In the genomic region with DNA sequence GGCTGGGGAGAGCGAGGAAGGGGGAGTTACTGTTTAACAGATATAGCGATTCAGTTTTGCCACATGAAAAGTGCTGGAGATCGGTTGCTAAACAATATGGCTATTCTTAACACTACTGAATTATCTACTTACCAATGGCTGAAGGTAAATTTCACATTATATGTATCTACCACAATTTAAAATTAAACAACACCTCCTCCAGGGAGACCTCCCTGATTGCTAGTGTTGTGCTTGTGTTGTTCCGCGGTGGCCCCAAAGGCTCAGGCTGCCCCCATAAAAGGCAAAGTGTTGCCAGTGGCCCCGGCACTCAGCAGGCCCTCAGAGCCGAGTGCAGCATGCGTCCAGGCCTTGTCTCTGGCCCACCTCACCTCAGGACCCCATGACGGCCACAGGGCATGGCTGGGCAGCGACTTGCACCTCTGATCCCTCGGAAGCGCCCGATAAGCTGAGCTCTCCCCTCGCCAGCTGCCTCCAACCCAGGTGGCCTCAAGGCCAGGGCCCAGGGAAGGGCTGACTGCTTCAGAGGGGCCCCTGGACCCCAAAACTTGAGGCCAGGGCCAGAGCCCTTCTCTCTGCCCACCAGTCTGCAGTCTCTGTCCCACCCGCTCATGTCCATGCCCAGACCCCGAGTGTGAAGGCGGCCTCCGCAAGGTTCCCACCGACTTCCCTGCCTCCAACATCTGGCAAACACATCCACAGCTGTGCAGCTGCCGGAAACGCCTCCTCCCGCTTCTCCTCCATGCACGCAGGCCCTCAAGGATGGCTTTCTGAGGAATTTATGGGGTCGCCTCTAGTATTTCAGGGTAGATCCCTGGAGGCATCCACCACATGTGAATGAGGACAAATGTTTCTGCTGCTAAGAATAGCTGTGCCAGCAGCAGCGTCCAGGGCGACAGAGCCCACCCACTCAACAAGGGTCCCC, we compare ENCODE assay signal across 11 cellular contexts. TPM values are rescaled to one million over a fixed set of nuclear protein-coding genes. Genes with fewer than 3 reads are reported as not detected.
DNase-seq lines count a peak whose midpoint lies in the region; ATAC-seq and TF ChIP-seq lines count a peak whose summit lies in the region.
"Had no signal": no experiment of that assay in that cellular context is flagged by ENCODE, and none has a peak within 500 bp of the region (broad histone marks: within the 10 kb centered on the region; RNA-seq: fewer than 3 reads in every experiment).

No MANE protein-coding gene starts in this region.

- intact Hi-C loops in A673 (cut with micrococcal nuclease; ENCODE audit: unreplicated experiment) (loop anchor here (2.0 to 5.0 kb wide), 3 partner anchors 40 to 250 kb away; partner anchors contain the start of gene NCOR2), PC-9 (cut with micrococcal nuclease; ENCODE audit: unreplicated experiment) (loop anchor here (2.0 to 5.0 kb wide), 3 partner anchors 55 to 220 kb away; no protein-coding TSS in a partner anchor)

- peak overlapping the region; percentile 93 for H3K18ac ChIP-seq in neuronal stem cell (ENCODE audit: low read length)

- H3K4me3 ChIP-seq in A673 (ENCODE audit: low read depth, low read length, poor library complexity, severe bottlenecking) (peak overlapping the region; percentile 20), SK-N-MC (peak overlapping the region; percentile 61), fibroblast of pulmonary artery (replicated peaks; ENCODE audit: low read depth, low read length) (no peak overlapping the region), neuronal stem cell (ENCODE audit: low read length in 2 of 2) (no peak overlapping the region), PC-9 (no peak overlapping the region)

- H4K8ac ChIP-seq in neuronal stem cell (ENCODE audit: low read depth, low read length): no peak overlapping the region

- no peak overlapping the region for H3K27ac Mint-ChIP-seq in stimulated activated memory B cell treated with anti-CD40 and anti-IgM and Interleukin-4, amounts not matched to agents 10 μg/mL and 1 μg/mL and 100 μg/mL, for 72 hours
- H3K27ac Mint-ChIP-seq: activated T-cell treated with anti-CD3 and anti-CD28 coated beads, Interleukin-2, amount 50 U/mL, for 24 hours had no signal

- POLR2A ChIA-PET in A673 (lab: Charles Lee; ENCODE audit: low non-redundant PET): no interaction called here
- POLR2A ChIA-PET in PC-9 (lab: Charles Lee; ENCODE audit: unreplicated experiment): no interaction called here

- peaks cover 89% of the 10 kb centered on the region for H3K79me2 ChIP-seq in PC-9 (ENCODE audit: low read depth)

- peak overlapping the region; percentile 12 for H2BK12ac ChIP-seq in neuronal stem cell (ENCODE audit: low read length)

- H3K9me3 Mint-ChIP-seq in stimulated activated memory B cell treated with anti-CD40 and anti-IgM and Interleukin-4, amounts not matched to agents 10 μg/mL and 1 μg/mL and 100 μg/mL, for 72 hours: peaks cover 4% of the 10 kb centered on the region
- H3K9me3 Mint-ChIP-seq: activated T-cell treated with anti-CD3 and anti-CD28 coated beads, Interleukin-2, amount 50 U/mL, for 24 hours had no signal

- DNase-seq in A673 (ENCODE audit: low spot score) (peak; percentile 76), SK-N-MC (ENCODE audit: low read depth, low spot score) (no peak), fibroblast of pulmonary artery (ENCODE audit: low read depth) (peak; percentile 72), neuronal stem cell (ENCODE audit: low spot score) (no peak), SW 1271 (lab: John Stamatoyannopoulos, UW) (no peak), PC-9 (no peak), NCI-H526 (lab: John Stamatoyannopoulos, UW) (no peak)
- DNase-seq: activated T-cell treated with anti-CD3 and anti-CD28 coated beads, Interleukin-2, amount 50 U/mL, for 24 hours; MV-4-11 had no signal

- H3K4me1 Mint-ChIP-seq in stimulated activated memory B cell treated with anti-CD40 and anti-IgM and Interleukin-4, amounts not matched to agents 10 μg/mL and 1 μg/mL and 100 μg/mL, for 72 hours: peaks cover 73% of the 10 kb centered on the region

- BruUV-seq in A673 (replicated peaks; lab: Mats Ljungman, UMichigan) (no TSS peak), PC-9 (replicated peaks; lab: Mats Ljungman, UMichigan) (no TSS peak)

- no peak overlapping the region for H3K4me2 ChIP-seq in neuronal stem cell (ENCODE audit: insufficient read depth, low read length, poor library complexity, severe bottlenecking)
- no peak overlapping the region for H3K4me2 ChIP-seq in PC-9

- H3K14ac ChIP-seq in neuronal stem cell (ENCODE audit: low read length): peak overlapping the region; percentile 86

- no peak overlapping the region for H3K4ac ChIP-seq in neuronal stem cell (ENCODE audit: low read length)

- no peaks in the 10 kb centered on the region for H3K9me2 ChIP-seq in PC-9 (ENCODE audit: insufficient read depth)

- no peak overlapping the region for H3K23ac ChIP-seq in neuronal stem cell (ENCODE audit: low read depth, low read length, poor library complexity)

- H3K9me3 ChIP-seq in A673 (ENCODE audit: low read depth, low read length, poor library complexity, severe bottlenecking): no peaks in the 10 kb centered on the region
- H3K9me3 ChIP-seq in SK-N-MC (ENCODE audit: low read depth, low read length): no peaks in the 10 kb centered on the region
- H3K9me3 ChIP-seq in neuronal stem cell (replicated peaks in 1 of 2; ENCODE audit: control insufficient read depth in 2 of 2, insufficient read depth in 1 of 2, low read depth in 1 of 2, low read length in 2 of 2): no peaks in the 10 kb centered on the region
- no peaks in the 10 kb centered on the region for H3K9me3 ChIP-seq in PC-9 (ENCODE audit: insufficient read depth, low read depth)
- H3K9me3 ChIP-seq: thoracic aorta had no signal

- peak overlapping the region; percentile 76 for H2BK15ac ChIP-seq in neuronal stem cell (ENCODE audit: low read length)

- H2BK120ac ChIP-seq in neuronal stem cell (ENCODE audit: low read depth, low read length): no peak overlapping the region

- H3K27me3 ChIP-seq in A673 (replicated peaks; ENCODE audit: insufficient read depth, low read depth, low read length, poor library complexity): no peaks in the 10 kb centered on the region
- H3K27me3 ChIP-seq in neuronal stem cell (ENCODE audit: control insufficient read depth in 3 of 3, insufficient read depth in 3 of 3, low read depth in 1 of 3, low read length in 3 of 3): no peaks in the 10 kb centered on the region
- H3K27me3 ChIP-seq in PC-9 (ENCODE audit: insufficient read depth, low read depth): no peaks in the 10 kb centered on the region

- TF ChIP-seq CTCF in A673 (conservative IDR thresholded peaks at IDR 0.05; ENCODE audit: low read depth, low read length) (no peak), fibroblast of pulmonary artery (IDR thresholded peaks at IDR 0.05; ENCODE audit: low read length, missing control alignments) (no peak), PC-9 (conservative IDR thresholded peaks at IDR 0.05) (no peak)

- H3K36me3 Mint-ChIP-seq in stimulated activated memory B cell treated with anti-CD40 and anti-IgM and Interleukin-4, amounts not matched to agents 10 μg/mL and 1 μg/mL and 100 μg/mL, for 72 hours: peaks cover 21% of the 10 kb centered on the region

- no peak overlapping the region for H3K4me3 Mint-ChIP-seq in stimulated activated memory B cell treated with anti-CD40 and anti-IgM and Interleukin-4, amounts not matched to agents 10 μg/mL and 1 μg/mL and 100 μg/mL, for 72 hours
- H3K4me3 Mint-ChIP-seq: activated T-cell treated with anti-CD3 and anti-CD28 coated beads, Interleukin-2, amount 50 U/mL, for 24 hours had no signal

- peaks cover 31% of the 10 kb centered on the region for H3K79me1 ChIP-seq in neuronal stem cell (ENCODE audit: low read depth, low read length)

- H3K36me3 ChIP-seq in A673 (ENCODE audit: insufficient read depth, low read length, poor library complexity, severe bottlenecking): no peaks in the 10 kb centered on the region
- peaks cover 5% of the 10 kb centered on the region; the same call in 1 of the 2 replicates for H3K36me3 ChIP-seq in SK-N-MC (ENCODE audit: insufficient read depth, low read length)
- H3K36me3 ChIP-seq in neuronal stem cell (replicated peaks in 1 of 2; ENCODE audit: control insufficient read depth in 2 of 2, insufficient read depth in 2 of 2, low read length in 2 of 2): no peaks in the 10 kb centered on the region
- H3K36me3 ChIP-seq in PC-9 (ENCODE audit: low read depth): no peaks in the 10 kb centered on the region
- H3K36me3 ChIP-seq: thoracic aorta had no signal

- no peaks in the 10 kb centered on the region for H3K27me3 Mint-ChIP-seq in stimulated activated memory B cell treated with anti-CD40 and anti-IgM and Interleukin-4, amounts not matched to agents 10 μg/mL and 1 μg/mL and 100 μg/mL, for 72 hours
- H3K27me3 Mint-ChIP-seq: activated T-cell treated with anti-CD3 and anti-CD28 coated beads, Interleukin-2, amount 50 U/mL, for 24 hours had no signal

- H2AK5ac ChIP-seq in neuronal stem cell (ENCODE audit: low read depth, low read length): peak overlapping the region; percentile 59

- no peak overlapping the region for H4K91ac ChIP-seq in neuronal stem cell (ENCODE audit: low read depth, low read length, poor library complexity)

- H4K20me1 ChIP-seq in PC-9 (ENCODE audit: insufficient read depth): peaks cover 69% of the 10 kb centered on the region

- peak overlapping the region; percentile 68 for H2BK5ac ChIP-seq in neuronal stem cell (ENCODE audit: low read length)

- H3K4me1 ChIP-seq in A673 (ENCODE audit: insufficient read depth, low read length, poor library complexity, severe bottlenecking) (peaks cover 66% of the 10 kb centered on the region), neuronal stem cell (ENCODE audit: control insufficient read depth in 2 of 2, insufficient read depth in 1 of 2, low read depth in 1 of 2, low read length in 2 of 2) (peaks cover 33 to 54% of the 10 kb centered on the region in 2 donors), PC-9 (replicated peaks; ENCODE audit: insufficient read depth) (peaks cover 43% of the 10 kb centered on the region)

- peaks cover 43% of the 10 kb centered on the region for H3F3A ChIP-seq in PC-9 (ENCODE audit: insufficient read depth, low read depth)

- no peak overlapping the region for H2AFZ ChIP-seq in neuronal stem cell (ENCODE audit: low read length)
- no peak overlapping the region for H2AFZ ChIP-seq in PC-9

- H3K27ac ChIP-seq in A673 (ENCODE audit: low read depth, low read length, poor library complexity, severe bottlenecking) (peak overlapping the region; percentile 88), SK-N-MC (peak overlapping the region; percentile 68), neuronal stem cell (replicated peaks; ENCODE audit: low read length) (no peak overlapping the region), PC-9 (no peak overlapping the region)

- WGBS in neuronal stem cell (ENCODE audit: extremely low coverage in 2 of 2, insufficient read length in 2 of 2, insufficient replicate concordance in 1 of 2), 2 donors: no CpG with 5 or more reads among the region's 26 CpGs

- no peak overlapping the region for H3K9ac ChIP-seq in SK-N-MC (ENCODE audit: insufficient read length)
- no peak overlapping the region for H3K9ac ChIP-seq in neuronal stem cell (ENCODE audit: low read depth, low read length, poor library complexity)

- no peak for ATAC-seq in stimulated activated memory B cell treated with anti-CD40 and anti-IgM and Interleukin-4, amounts not matched to agents 10 μg/mL and 1 μg/mL and 100 μg/mL, for 72 hours

- CTCF ChIA-PET in A673 (lab: Charles Lee): interaction anchor here (0.7 kb wide), 1 partner anchor 11 kb away, joined by 3 read pairs; no protein-coding TSS in a partner anchor
- CTCF ChIA-PET in PC-9 (lab: Charles Lee): no interaction called here

RNA-seq across cellular contexts. Expression of gene NCOR2, which starts 60.0 kb away (rescaled TPM):
- 227 and 276 TPM in 2 replicates for total RNA-seq in A673 (2021)
- 80.7 TPM for polyA plus RNA-seq in neuronal stem cell (2013, experiment 1 of 2)
- 80.2 TPM for polyA plus RNA-seq in neuronal stem cell (2013, experiment 2 of 2)
- 319 and 368 TPM in 2 replicates for total RNA-seq in PC-9 (2021)

Comparison
In these comparisons a context has a peak if more than half of its experiments do, and no peak if none do; other contexts are left out.
1. DNase-seq: peak in A673 (single experiment) and fibroblast of pulmonary artery (single experiment); none in SK-N-MC (single experiment), neuronal stem cell (single experiment), SW 1271 (0 of 2), PC-9 (0 of 2) and NCI-H526 (0 of 2).
2. H3K27ac ChIP-seq: peak in A673 (single experiment) and SK-N-MC (single experiment); none in neuronal stem cell (single experiment) and PC-9 (single experiment).
3. H3K4me3 ChIP-seq: peak in A673 (single experiment) and SK-N-MC (single experiment); none in fibroblast of pulmonary artery (single experiment), neuronal stem cell (0 of 2) and PC-9 (single experiment).